In genomic region chr12:130960787-130961186, GRCh38 we compare ENCODE assay signal across 21 cellular contexts. TPM values are rescaled to one million over a fixed set of nuclear protein-coding genes. Genes with fewer than 3 reads are reported as not detected.
DNase-seq lines count a peak whose midpoint lies in the region; ATAC-seq and TF ChIP-seq lines count a peak whose summit lies in the region.
"Had no signal": no experiment of that assay in that cellular context is flagged by ENCODE, and none has a peak within 500 bp of the region (broad histone marks: within the 10 kb centered on the region; RNA-seq: fewer than 3 reads in every experiment).

No MANE protein-coding gene starts in this region.

- H3K27me3 Mint-ChIP-seq in activated CD4-positive, alpha-beta memory T cell treated with anti-CD3 and anti-CD28 coated beads, Interleukin-2, amount 10 ng/mL, durations not matched to agents 7 days and 5 days: peaks cover 2% of the 10 kb centered on the region

- H3K27me3 ChIP-seq in heart right ventricle (no peaks in the 10 kb centered on the region), rectal smooth muscle tissue (ENCODE audit: control insufficient read depth, insufficient read depth, low read length) (no peaks in the 10 kb centered on the region)
- H3K27me3 ChIP-seq: BLaER1 had no signal

- POLR2A ChIA-PET in activated CD4-positive, alpha-beta memory T cell treated with anti-CD3 and anti-CD28 coated beads, Interleukin-2, amount 10 ng/mL, durations not matched to agents 7 days and 5 days (lab: Charles Lee): no interaction called here

- peak overlapping the region in 9 of 10 donors; percentile 38 to 81 (median 66) for H3K27ac ChIP-seq in heart right ventricle
- peak overlapping the region; percentile 76 for H3K27ac ChIP-seq in rectal smooth muscle tissue (ENCODE audit: low read depth, low read length)
- H3K27ac ChIP-seq: BLaER1, HL-60 had no signal

- DNase-seq in heart right ventricle (no peak), left ventricle myocardium superior (no peak), ecto neural progenitor cell (ENCODE audit: low spot score) (peak; percentile 24), mucosa of gallbladder (ENCODE audit: low spot score) (peak; percentile 8)
- DNase-seq in activated CD4-positive, alpha-beta memory T cell treated with anti-CD3 and anti-CD28 coated beads, Interleukin-2, amount 10 ng/mL, durations not matched to agents 7 days and 5 days: no peak
- DNase-seq in activated CD4-positive, alpha-beta T cell treated with anti-CD3 and anti-CD28 coated beads for 4 hours: no peak
- DNase-seq: 8988T; CD4-positive, alpha-beta memory T cell; DMS153; DMS79; GDM1; GOT3; HFFc6 had no signal

- H3K4me3 ChIP-seq in heart right ventricle (no peak overlapping the region), rectal smooth muscle tissue (ENCODE audit: low read length) (no peak overlapping the region)
- H3K4me3 ChIP-seq: BLaER1 had no signal

- no peaks in the 10 kb centered on the region for H3K36me3 Mint-ChIP-seq in activated CD4-positive, alpha-beta memory T cell treated with anti-CD3 and anti-CD28 coated beads, Interleukin-2, amount 10 ng/mL, durations not matched to agents 7 days and 5 days (ENCODE audit: low read depth)
- H3K36me3 Mint-ChIP-seq: CD4-positive, alpha-beta memory T cell had no signal

- peaks cover 3 to 60% (median 23%) of the 10 kb centered on the region in 9 donors for H3K4me1 ChIP-seq in heart right ventricle
- H3K4me1 ChIP-seq in rectal smooth muscle tissue (ENCODE audit: control insufficient read depth, insufficient read depth, low read length): peaks cover 12% of the 10 kb centered on the region

- H3K9ac ChIP-seq in rectal smooth muscle tissue (ENCODE audit: low read length): no peak overlapping the region
- H3K9ac ChIP-seq: BLaER1 had no signal

- no peak for TF ChIP-seq CTCF in heart right ventricle (IDR thresholded peaks at IDR 0.05)

- 79 to 81% methylated on average over 8 of the region's 8 CpGs for WGBS in heart right ventricle, 2 donors

- no peak overlapping the region for H3K4me3 Mint-ChIP-seq in activated CD4-positive, alpha-beta memory T cell treated with anti-CD3 and anti-CD28 coated beads, Interleukin-2, amount 10 ng/mL, durations not matched to agents 7 days and 5 days
- H3K4me3 Mint-ChIP-seq: CD14-positive monocyte; CD4-positive, alpha-beta memory T cell; HFFc6 had no signal

- H3K36me3 ChIP-seq in heart right ventricle (peaks cover 0 to 23% (median 0%) of the 10 kb centered on the region in 9 donors), rectal smooth muscle tissue (ENCODE audit: control insufficient read depth, insufficient read depth, low read length) (no peaks in the 10 kb centered on the region)
- H3K36me3 ChIP-seq: BLaER1 had no signal

- no peak for ATAC-seq in heart right ventricle
- ATAC-seq in left ventricle myocardium superior: no peak
- no peak for ATAC-seq in GM19455 (IDR thresholded peaks at IDR 0.05; ENCODE audit: unreplicated experiment)
- ATAC-seq: HCT116 had no signal

- no peaks in the 10 kb centered on the region for H3K9me3 Mint-ChIP-seq in activated CD4-positive, alpha-beta memory T cell treated with anti-CD3 and anti-CD28 coated beads, Interleukin-2, amount 10 ng/mL, durations not matched to agents 7 days and 5 days
- H3K9me3 Mint-ChIP-seq: CD4-positive, alpha-beta memory T cell had no signal

- H3K9me3 ChIP-seq in heart right ventricle: no peaks in the 10 kb centered on the region
- H3K9me3 ChIP-seq: BLaER1 had no signal

- CTCF ChIA-PET in activated CD4-positive, alpha-beta memory T cell treated with anti-CD3 and anti-CD28 coated beads, Interleukin-2, amount 10 ng/mL, durations not matched to agents 7 days and 5 days (lab: Charles Lee): no interaction called here

- intact Hi-C loops in heart right ventricle (cut with DNase I): loop anchor here in 1 of 10 donors (2.0 kb wide), 1 partner anchor 46 kb away; no protein-coding TSS in a partner anchor
- intact Hi-C loops in left ventricle myocardium superior (cut with micrococcal nuclease): no loop called here

- H3K4me1 Mint-ChIP-seq in activated CD4-positive, alpha-beta memory T cell treated with anti-CD3 and anti-CD28 coated beads, Interleukin-2, amount 10 ng/mL, durations not matched to agents 7 days and 5 days: no peaks in the 10 kb centered on the region
- H3K4me1 Mint-ChIP-seq: CD4-positive, alpha-beta memory T cell had no signal

- no peak overlapping the region for H3K27ac Mint-ChIP-seq in activated CD4-positive, alpha-beta memory T cell treated with anti-CD3 and anti-CD28 coated beads, Interleukin-2, amount 10 ng/mL, durations not matched to agents 7 days and 5 days
- H3K27ac Mint-ChIP-seq: HFFc6 had no signal

RNA-seq across cellular contexts. Expression of gene ADGRD1, which starts 7.1 kb away (rescaled TPM):
- total RNA-seq in heart right ventricle (100 to 1,000 TPM in 2 of 10 donors, 10 to 100 TPM in 8; 29.7 to 157 (median 72.6) TPM), left ventricle myocardium superior (83.6 TPM), mucosa of gallbladder (96.1 TPM)
- polyA plus RNA-seq in heart right ventricle: 10 to 100 TPM; 16.8 to 35.0 TPM
- under 1 TPM in 1 of 2 experiments, not detected in 1; 0.23 TPM for total RNA-seq in activated CD4-positive, alpha-beta memory T cell treated with anti-CD3 and anti-CD28 coated beads, Interleukin-2, amount 10 ng/mL, durations not matched to agents 7 days and 5 days
- total RNA-seq: A673; CD4-positive, alpha-beta memory T cell; HFFc6; HT1080 had no signal
- polyA plus RNA-seq: CD4-positive, alpha-beta memory T cell had no signal

Comparison
In these comparisons a context has a peak if more than half of its experiments do, and no peak if none do; other contexts are left out.
1. DNase-seq: peak in ecto neural progenitor cell (single experiment) and mucosa of gallbladder (single experiment); none in heart right ventricle (0 of 2), left ventricle myocardium superior (single experiment), activated CD4-positive, alpha-beta memory T cell treated with anti-CD3 and anti-CD28 coated beads, Interleukin-2, amount 10 ng/mL, durations not matched to agents 7 days and 5 days (single experiment) and activated CD4-positive, alpha-beta T cell treated with anti-CD3 and anti-CD28 coated beads for 4 hours (0 of 2).
2. RNA of gene ADGRD1, which starts 7.1 kb away (total RNA-seq): 96.1 TPM in mucosa of gallbladder (single experiment), 83.6 TPM in left ventricle myocardium superior (single experiment) and 29.7 to 157 TPM in heart right ventricle; 0.23 TPM in activated CD4-positive, alpha-beta memory T cell treated with anti-CD3 and anti-CD28 coated beads, Interleukin-2, amount 10 ng/mL, durations not matched to agents 7 days and 5 days; every median in the first group is over 10 times any median in the second.